Comparison of ENCODE assay signal across 27 cellular contexts in the genomic region with DNA sequence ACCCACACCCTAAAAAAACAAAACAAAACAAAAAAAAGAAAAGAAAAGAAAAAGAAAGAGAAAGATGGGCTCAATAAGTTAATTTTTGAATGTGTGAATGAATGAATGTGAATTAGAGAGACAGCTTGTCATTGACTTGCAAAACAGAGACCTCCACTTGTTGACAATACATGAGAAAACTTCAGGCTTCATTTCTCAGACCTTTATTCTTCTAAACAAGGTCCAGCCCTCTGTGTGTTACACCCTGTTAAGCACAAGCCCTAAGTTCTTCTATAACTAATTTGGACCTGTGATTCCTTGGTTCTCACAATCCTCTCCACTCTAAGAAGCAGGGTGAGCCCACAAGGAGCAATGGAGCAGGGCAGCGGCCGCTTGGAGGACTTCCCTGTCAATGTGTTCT. TPM values are rescaled to one million over a fixed set of nuclear protein-coding genes. Genes with fewer than 3 reads are reported as not detected.
"Had no signal": no experiment of that assay in that cellular context is flagged by ENCODE, and none has a peak within 500 bp of the region (broad histone marks: within the 10 kb centered on the region; RNA-seq: fewer than 3 reads in every experiment).

Gene TMEM174, plus strand, starts transcription at position 301 of the 400 bp plus-strand sequence. Its CDS starts 51 bp downstream, at position 352.

- H3K4me3 ChIP-seq: breast epithelium, MG63, PC-9 had no signal

- H3K4me2 ChIP-seq: KMS-11, PC-9 had no signal

- ATAC-seq: activated CD8-positive, alpha-beta T cell treated with anti-CD3 and anti-CD28 coated beads, Interleukin-2, amount 10 ng/mL, durations not matched to agents 7 days and 5 days; WTC11 had no signal

- H3K36me3 ChIP-seq: breast epithelium, MG63 had no signal

- H3K27me3 ChIP-seq: breast epithelium, MG63 had no signal

- H3K9me3 ChIP-seq: breast epithelium, MG63 had no signal

- H3K9ac ChIP-seq: KMS-11 had no signal

- DNase-seq: activated CD4-positive, alpha-beta T cell treated with anti-CD3 and anti-CD28 coated beads for 48 hours; activated CD4-positive, alpha-beta T cell treated with anti-CD3 and anti-CD28 coated beads, Interleukin-2, amount 50 U/mL, for 4 hours; activated CD4-positive, CD25-positive, alpha-beta regulatory T cell treated with anti-CD3 and anti-CD28 coated beads, Interleukin-2, amount 50 U/mL, for 72 hours; activated CD8-positive, alpha-beta memory T cell treated with anti-CD3 and anti-CD28 coated beads, Interleukin-2, amount 50 U/mL, for 48 hours; activated CD8-positive, alpha-beta T cell treated with anti-CD3 and anti-CD28 coated beads, Interleukin-2, amount 10 ng/mL, durations not matched to agents 7 days and 5 days; activated effector memory CD4-positive, alpha-beta T cell treated with Interleukin-2 at 50 U/mL for 16 hours; activated naive CD4-positive, alpha-beta T cell; activated T-cell treated with anti-CD3 and anti-CD28 coated beads, Interleukin-2, amount 50 U/mL, for 1 hour; aorta; caudate nucleus; MG63; MV-4-11; NCI-H1092 treated with DMSO at 0.1 percent for 48 hours; NCI-H1436; NCI-H1694 treated with DMSO at 0.1 percent for 48 hours; NCI-H2029 treated with DMSO at 0.1 percent for 48 hours; NCI-H510A treated with DMSO at 0.1 percent for 48 hours; NCI-H69; NK-92 treated with Interleukin-12 subunit alpha and Interleukin-12 subunit beta, amount 100 ng/mL, for 24 hours; PC-9; SHP77 treated with DMSO at 0.1 percent for 48 hours had no signal

- H3K4me1 Mint-ChIP-seq: activated naive CD4-positive, alpha-beta T cell treated with anti-CD3 and anti-CD28 coated beads, Interleukin-2, amount 50 U/mL, for 24 hours had no signal

- H3K27ac Mint-ChIP-seq: activated CD8-positive, alpha-beta T cell treated with anti-CD3 and anti-CD28 coated beads, Interleukin-2, amount 10 ng/mL, durations not matched to agents 7 days and 5 days; activated naive CD4-positive, alpha-beta T cell treated with anti-CD3 and anti-CD28 coated beads, Interleukin-2, amount 50 U/mL, for 24 hours; T-helper 1 cell treated with Interleukin-12 subunit alpha and Interleukin-12 subunit beta and Interleukin-4 antibody, amounts not matched to agents 30 μg/mL and 1 μg/mL, for 36 hours; WTC11 had no signal

- H3K4me1 ChIP-seq: breast epithelium had no signal

- H2AFZ ChIP-seq: PC-9 had no signal

- H3K4me3 Mint-ChIP-seq: activated CD8-positive, alpha-beta T cell treated with anti-CD3 and anti-CD28 coated beads, Interleukin-2, amount 10 ng/mL, durations not matched to agents 7 days and 5 days; activated naive CD4-positive, alpha-beta T cell treated with anti-CD3 and anti-CD28 coated beads, Interleukin-2, amount 50 U/mL, for 24 hours; T-helper 1 cell treated with Interleukin-12 subunit alpha and Interleukin-12 subunit beta and Interleukin-4 antibody, amounts not matched to agents 30 μg/mL and 1 μg/mL, for 36 hours; WTC11 had no signal

- H3K9me3 Mint-ChIP-seq: activated naive CD4-positive, alpha-beta T cell treated with anti-CD3 and anti-CD28 coated beads, Interleukin-2, amount 50 U/mL, for 24 hours; WTC11 had no signal

- H3K36me3 Mint-ChIP-seq: WTC11 had no signal

- H3K27ac ChIP-seq: breast epithelium, KMS-11, PC-9 had no signal

RNA-seq across cellular contexts. Expression of gene TMEM174, which starts in this region (rescaled TPM):
- total RNA-seq: activated CD8-positive, alpha-beta T cell treated with anti-CD3 and anti-CD28 coated beads, Interleukin-2, amount 10 ng/mL, durations not matched to agents 7 days and 5 days; aorta; breast epithelium; PC-9; SK-MEL-5; WTC11 had no signal
- polyA plus RNA-seq: aorta had no signal
